ENCODE assay signal across 8 cellular contexts in genomic region chr9:12776775-12777055, GRCh38. TPM values are rescaled to one million over a fixed set of nuclear protein-coding genes. Genes with fewer than 3 reads are reported as not detected.
A peak's percentile ranks its signal among the peaks of the same experiment; 100 is the strongest.
DNase-seq lines count a peak whose midpoint lies in the region; ATAC-seq and TF ChIP-seq lines count a peak whose summit lies in the region.

No MANE protein-coding gene starts in this region.

- no peaks in the 10 kb centered on the region for H3K27me3 ChIP-seq in right atrium auricular region

- TF ChIP-seq CTCF in WTC11 (IDR thresholded peaks at IDR 0.05) (no peak), right atrium auricular region (IDR thresholded peaks at IDR 0.05) (no peak), GM13976 (IDR thresholded peaks at IDR 0.05; ENCODE audit: borderline replicate concordance, control extremely low read depth, extremely low read depth, insufficient read depth, missing control alignments) (no peak)

- no peaks in the 10 kb centered on the region for H3K36me3 Mint-ChIP-seq in WTC11
- H3K36me3 Mint-ChIP-seq in activated T-helper 1 cell treated with anti-CD3 and anti-CD28 coated beads, Interleukin-12 subunit alpha, Interleukin-12 subunit beta, Interleukin-2, Interleukin-4 antibody, amounts not matched to agents 30 ng/mL and 10 ng/mL and 1 ng/mL, durations not matched to agents 14 hours and 24 hours and 36 hours (ENCODE audit: low read depth): no peaks in the 10 kb centered on the region

- H3K4me3 ChIP-seq in GM08714 (ENCODE audit: low read length) (peak overlapping the region; percentile 4), right atrium auricular region (peak overlapping the region; percentile 75 to 79)

- peak overlapping the region; percentile 84 to 90 for H3K27ac ChIP-seq in right atrium auricular region

- in situ Hi-C loops in GM13976 (cut with MboI; ENCODE audit: low sequenced_read_pairs, unreplicated experiment): no loop called here

- no peaks in the 10 kb centered on the region for H3K36me3 ChIP-seq in right atrium auricular region

- DNase-seq in WTC11 (ENCODE audit: low spot score): no peak
- no peak for DNase-seq in right atrium auricular region (ENCODE audit: low spot score)
- DNase-seq in renal cortical epithelial cell (ENCODE audit: low read depth): peak; percentile 57
- DNase-seq in activated T-cell treated with anti-CD3 and anti-CD28 coated beads, Interleukin-2, amount 50 U/mL, for 1 hour: no peak
- no peak for DNase-seq in stimulated activated CD4-positive, alpha-beta T cell treated with anti-CD3 and anti-CD28 coated beads, Interleukin-2, amount 100 ng/mL, for 24 hours
- no peak for DNase-seq in GM13976 (ENCODE audit: low spot score)
- DNase-seq in activated T-helper 1 cell treated with anti-CD3 and anti-CD28 coated beads, Interleukin-12 subunit alpha, Interleukin-12 subunit beta, Interleukin-2, Interleukin-4 antibody, amounts not matched to agents 30 ng/mL and 10 ng/mL and 1 ng/mL, durations not matched to agents 14 hours and 24 hours and 36 hours (ENCODE audit: low spot score): no peak

- no peaks in the 10 kb centered on the region for H3K9me3 ChIP-seq in right atrium auricular region

- POLR2A ChIA-PET in WTC11 (lab: Charles Lee): interaction anchor here (0.6 to 0.7 kb wide), 2 partner anchors 136 to 1180 kb away, joined by 3 read pairs; no protein-coding TSS in a partner anchor

- CTCF ChIA-PET in WTC11 (lab: Charles Lee): interaction anchor here (0.7 to 3.2 kb wide), 14 partner anchors 8 to 312 kb away, joined by 3 to 50 read pairs (median 4); no protein-coding TSS in a partner anchor

- intact Hi-C loops in activated T-helper 1 cell treated with anti-CD3 and anti-CD28 coated beads, Interleukin-12 subunit alpha, Interleukin-12 subunit beta, Interleukin-2, Interleukin-4 antibody, amounts not matched to agents 30 ng/mL and 10 ng/mL and 1 ng/mL, durations not matched to agents 14 hours and 24 hours and 36 hours (cut with micrococcal nuclease): no loop called here

- H3K27ac Mint-ChIP-seq in WTC11: no peak overlapping the region
- no peak overlapping the region for H3K27ac Mint-ChIP-seq in activated T-helper 1 cell treated with anti-CD3 and anti-CD28 coated beads, Interleukin-12 subunit alpha, Interleukin-12 subunit beta, Interleukin-2, Interleukin-4 antibody, amounts not matched to agents 30 ng/mL and 10 ng/mL and 1 ng/mL, durations not matched to agents 14 hours and 24 hours and 36 hours

- no peak for ATAC-seq in WTC11

- H3K4me1 Mint-ChIP-seq in WTC11: peaks cover 8% of the 10 kb centered on the region; the same call in 1 of the 2 replicates
- H3K4me1 Mint-ChIP-seq in activated T-helper 1 cell treated with anti-CD3 and anti-CD28 coated beads, Interleukin-12 subunit alpha, Interleukin-12 subunit beta, Interleukin-2, Interleukin-4 antibody, amounts not matched to agents 30 ng/mL and 10 ng/mL and 1 ng/mL, durations not matched to agents 14 hours and 24 hours and 36 hours (ENCODE audit: low read depth): peaks cover 6% of the 10 kb centered on the region

- no peaks in the 10 kb centered on the region for H3K4me1 ChIP-seq in right atrium auricular region

- H3K27me3 Mint-ChIP-seq in WTC11 (ENCODE audit: low read depth): peaks cover 17% of the 10 kb centered on the region
- peaks cover 24% of the 10 kb centered on the region for H3K27me3 Mint-ChIP-seq in activated T-helper 1 cell treated with anti-CD3 and anti-CD28 coated beads, Interleukin-12 subunit alpha, Interleukin-12 subunit beta, Interleukin-2, Interleukin-4 antibody, amounts not matched to agents 30 ng/mL and 10 ng/mL and 1 ng/mL, durations not matched to agents 14 hours and 24 hours and 36 hours (ENCODE audit: insufficient read depth)

- no peaks in the 10 kb centered on the region for H3K9me3 Mint-ChIP-seq in WTC11
- no peaks in the 10 kb centered on the region for H3K9me3 Mint-ChIP-seq in activated T-helper 1 cell treated with anti-CD3 and anti-CD28 coated beads, Interleukin-12 subunit alpha, Interleukin-12 subunit beta, Interleukin-2, Interleukin-4 antibody, amounts not matched to agents 30 ng/mL and 10 ng/mL and 1 ng/mL, durations not matched to agents 14 hours and 24 hours and 36 hours

- H3K4me3 Mint-ChIP-seq in WTC11: peak overlapping the region; percentile 89
- no peak overlapping the region for H3K4me3 Mint-ChIP-seq in activated T-helper 1 cell treated with anti-CD3 and anti-CD28 coated beads, Interleukin-12 subunit alpha, Interleukin-12 subunit beta, Interleukin-2, Interleukin-4 antibody, amounts not matched to agents 30 ng/mL and 10 ng/mL and 1 ng/mL, durations not matched to agents 14 hours and 24 hours and 36 hours

TF ChIP-seq in WTC11, 78 proteins besides CTCF, POLR2A, EP300 and RAD21 (continues in another document):
- TF ChIP-seq ATF2 (CRISPR knock-in tag; IDR thresholded peaks at IDR 0.05; ENCODE audit: borderline replicate concordance, low read depth) (no peak), ZNF219 (CRISPR knock-in tag; IDR thresholded peaks at IDR 0.05; ENCODE audit: borderline replicate concordance) (no peak), ZNF121 (CRISPR knock-in tag; IDR thresholded peaks at IDR 0.05) (no peak), ZNF317 (CRISPR knock-in tag; IDR thresholded peaks at IDR 0.05; ENCODE audit: borderline replicate concordance, low read depth) (no peak), ATF3 (CRISPR knock-in tag; conservative IDR thresholded peaks at IDR 0.05) (no peak), ZNF532 (CRISPR knock-in tag; IDR thresholded peaks at IDR 0.05; ENCODE audit: borderline replicate concordance) (no peak), GRHL2 (CRISPR knock-in tag; IDR thresholded peaks at IDR 0.05; ENCODE audit: insufficient replicate concordance, severe bottlenecking) (no peak), GABPB1 (CRISPR knock-in tag; IDR thresholded peaks at IDR 0.05) (no peak), PREB (CRISPR knock-in tag; IDR thresholded peaks at IDR 0.05; ENCODE audit: borderline replicate concordance) (no peak)

RNA-seq across cellular contexts. Expression of gene LURAP1L, which starts 1.9 kb away (rescaled TPM):
- total RNA-seq in WTC11 (2021) (1.2 to 1.7 TPM (median 1.3 TPM) in 3 replicates), right atrium auricular region (1 to 10 TPM; 2.7 to 2.8 TPM), renal cortical epithelial cell (7.3 and 9.4 TPM in 2 replicates)
- total RNA-seq in activated T-helper 1 cell treated with anti-CD3 and anti-CD28 coated beads, Interleukin-12 subunit alpha, Interleukin-12 subunit beta, Interleukin-2, Interleukin-4 antibody, amounts not matched to agents 30 ng/mL and 10 ng/mL and 1 ng/mL, durations not matched to agents 14 hours and 24 hours and 36 hours: not detected in 2 replicates
